12 cellular contexts compared by ENCODE assay signal in genomic region chr19:8858260-8858659, GRCh38. TPM values are rescaled to one million over a fixed set of nuclear protein-coding genes. Genes with fewer than 3 reads are reported as not detected.
"Had no signal": no experiment of that assay in that cellular context is flagged by ENCODE, and none has a peak within 500 bp of the region (broad histone marks: within the 10 kb centered on the region; RNA-seq: fewer than 3 reads in every experiment).

No MANE protein-coding gene starts in this region.

- H3K36me3 ChIP-seq: HAP-1 had no signal

- H3K4me1 ChIP-seq: HAP-1 had no signal

- ATAC-seq: GM23338, HCT116 had no signal

- H3K9me3 ChIP-seq: HAP-1 had no signal

- FAIRE-seq: H1, H54 had no signal

- H3K9ac ChIP-seq: GM23248 had no signal

- H3K4me2 ChIP-seq: GM23338 had no signal

- H3K4me3 ChIP-seq: GM23248, GM23338, HAP-1 had no signal

- H2AFZ ChIP-seq: GM23248, GM23338 had no signal

- DNase-seq: GM23248, GOT3, H7, H9, HCEC 1CT, HFFc6 had no signal

- H3K27ac ChIP-seq: GM23248 had no signal

RNA-seq across cellular contexts. Expression of gene MBD3L1, which starts 26.1 kb away (rescaled TPM):
- total RNA-seq: GM23248, GM23338, H1, H4, H7, H9, HFFc6 had no signal
- polyA plus RNA-seq: GM23248, GM23338, H1 had no signal
